In the genomic region with DNA sequence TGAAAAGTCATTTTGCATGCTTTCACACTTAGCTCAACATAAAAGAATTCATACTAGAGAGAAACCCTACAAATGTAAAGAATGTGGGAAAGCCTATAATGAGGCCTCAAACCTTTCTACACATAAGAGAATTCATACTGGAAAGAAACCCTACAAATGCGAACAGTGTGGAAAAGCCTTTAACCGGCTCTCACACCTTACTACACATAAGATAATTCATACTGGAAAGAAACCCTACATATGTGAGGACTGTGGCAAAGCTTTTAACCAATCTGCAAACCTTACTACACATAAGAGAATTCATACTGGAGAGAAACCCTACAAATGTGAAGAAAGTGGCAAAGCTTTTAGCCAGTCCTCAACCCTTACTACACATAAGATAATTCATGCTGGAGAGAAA, we compare ENCODE assay signal across 4 cellular contexts. TPM values are rescaled to one million over a fixed set of nuclear protein-coding genes. Genes with fewer than 3 reads are reported as not detected.
"Had no signal": no experiment of that assay in that cellular context is flagged by ENCODE, and none has a peak within 500 bp of the region (broad histone marks: within the 10 kb centered on the region; RNA-seq: fewer than 3 reads in every experiment).

No MANE protein-coding gene starts in this region.

RNA-seq across cellular contexts. Expression of a gene that starts 51.4 kb away (rescaled TPM):
- total RNA-seq: astrocyte, cardiac muscle cell, chondrocyte had no signal
- polyA plus RNA-seq: aorta, cardiac muscle cell had no signal
